ENCODE assay signal across 8 cellular contexts in genomic region chr7:30238721-30239441, GRCh38. TPM values are rescaled to one million over a fixed set of nuclear protein-coding genes. Genes with fewer than 3 reads are reported as not detected.
DNase-seq lines count a peak whose midpoint lies in the region; ATAC-seq lines count a peak whose summit lies in the region.

No MANE protein-coding gene starts in this region.

- no peaks in the 10 kb centered on the region for H3K79me2 ChIP-seq in Karpas-422 (ENCODE audit: low read length)

- H2AFZ ChIP-seq in Karpas-422 (ENCODE audit: low read length): no peak overlapping the region

- H3K9ac ChIP-seq in Karpas-422 (ENCODE audit: low read length): peak overlapping the region; percentile 83
- no peak overlapping the region for H3K9ac ChIP-seq in SK-N-MC (ENCODE audit: insufficient read length)

- H3K9me3 ChIP-seq in Karpas-422 (ENCODE audit: low read length) (no peaks in the 10 kb centered on the region), SK-N-MC (ENCODE audit: low read depth, low read length) (no peaks in the 10 kb centered on the region), HAP-1 (no peaks in the 10 kb centered on the region)

- H4K20me1 ChIP-seq in Karpas-422 (ENCODE audit: insufficient read depth, low read depth, low read length): no peaks in the 10 kb centered on the region

- ATAC-seq in GM21576 (IDR thresholded peaks at IDR 0.05; ENCODE audit: unreplicated experiment) (peak; percentile 71), left cardiac atrium (peak in 1 of 2 donors; percentile 66)

- H3K27me3 ChIP-seq in Karpas-422 (ENCODE audit: low read length): no peaks in the 10 kb centered on the region
- peaks cover 3% of the 10 kb centered on the region for H3K27me3 ChIP-seq in HAP-1 (ENCODE audit: low read depth)

- H3K36me3 ChIP-seq in Karpas-422 (ENCODE audit: insufficient read depth, low read length) (no peaks in the 10 kb centered on the region), SK-N-MC (ENCODE audit: insufficient read depth, low read length) (no peaks in the 10 kb centered on the region), HAP-1 (replicated peaks) (no peaks in the 10 kb centered on the region)

- peak; percentile 6 to 8 for DNase-seq in NCI-H187 (lab: John Stamatoyannopoulos, UW)
- no peak for DNase-seq in NCI-H187 treated with DMSO at 0.1 percent for 48 hours (lab: John Stamatoyannopoulos, UW)
- peak; percentile 94 for DNase-seq in Karpas-422
- DNase-seq in SK-N-MC (ENCODE audit: low read depth, low spot score): peak; percentile 58
- peak; percentile 45 for DNase-seq in left cardiac atrium
- DNase-seq in ureter (ENCODE audit: low spot score): peak; percentile 82
- DNase-seq in HAP-1 (ENCODE audit: low spot score in 2 of 2): no peak

- H3K27ac ChIP-seq in Karpas-422 (ENCODE audit: low read length): peak overlapping the region; percentile 100
- peak overlapping the region; percentile 87 for H3K27ac ChIP-seq in SK-N-MC

- H3K4me1 ChIP-seq in Karpas-422 (ENCODE audit: low read length): peaks cover 75% of the 10 kb centered on the region
- H3K4me1 ChIP-seq in HAP-1: no peaks in the 10 kb centered on the region

- peak overlapping the region; percentile 93 for H3K4me2 ChIP-seq in Karpas-422 (ENCODE audit: low read depth, low read length, poor library complexity, severe bottlenecking)

- intact Hi-C loops in left cardiac atrium (cut with DNase I): no loop called here

- H3K4me3 ChIP-seq in Karpas-422 (ENCODE audit: low read length) (peak overlapping the region; percentile 65), SK-N-MC (peak overlapping the region; percentile 39), HAP-1 (no peak overlapping the region)

- H3K9me2 ChIP-seq in Karpas-422 (replicated peaks; ENCODE audit: insufficient read depth, low read length): no peaks in the 10 kb centered on the region

- in situ Hi-C loops in HAP-1 (cut with MboI; ENCODE audit: low sequenced_read_pairs): no loop called here

RNA-seq across cellular contexts. Expression of gene ZNRF2, which starts 45.5 kb away (rescaled TPM):
- 43.0 and 45.3 TPM in 2 replicates for total RNA-seq in Karpas-422 (2014; rRNA removed; shearing (Covaris generic); ENCODE audit: low replicate concordance)
- 10 to 100 TPM in 1 of 2 donors, 1 to 10 TPM in 1; 7.7 to 10.2 TPM for total RNA-seq in left cardiac atrium
- 23.6 TPM for total RNA-seq in ureter

Comparison
In these comparisons a context has a peak if more than half of its experiments do, and no peak if none do; other contexts are left out.
1. DNase-seq: peak in NCI-H187 (2 of 2), Karpas-422 (single experiment), SK-N-MC (single experiment), left cardiac atrium (single experiment) and ureter (single experiment); none in NCI-H187 treated with DMSO at 0.1 percent for 48 hours (single experiment) and HAP-1 (0 of 2).